Comparison of ENCODE assay signal across 1 cellular context in genomic region chr3:13475871-13476590, GRCh38.
TF ChIP-seq lines count a peak whose summit lies in the region.

No MANE protein-coding gene starts in this region.

TF ChIP-seq in HepG2, 621 proteins besides CTCF, POLR2A, EP300 and RAD21 (continued from another document and continues in another):
- TF ChIP-seq ELK4 (CRISPR knock-in tag; IDR thresholded peaks at IDR 0.05; ENCODE audit: borderline replicate concordance) (no peak), ONECUT2 (CRISPR knock-in tag; IDR thresholded peaks at IDR 0.05) (no peak), ZNF713 (CRISPR knock-in tag; IDR thresholded peaks at IDR 0.05) (no peak), POLR2AphosphoS5 (IDR thresholded peaks at IDR 0.05; ENCODE audit: low read depth, low read length) (peak; percentile 47; the same call in 1 of the 2 replicates), SUZ12 (IDR thresholded peaks at IDR 0.05; ENCODE audit: low read depth, low read length) (no peak), HDAC1 (CRISPR knock-in tag; IDR thresholded peaks at IDR 0.05) (peak; percentile 78), LRRFIP1 (CRISPR knock-in tag; conservative IDR thresholded peaks at IDR 0.05) (no peak), CENPX (CRISPR knock-in tag; IDR thresholded peaks at IDR 0.05) (no peak), ZSCAN22 (CRISPR knock-in tag; IDR thresholded peaks at IDR 0.05) (no peak), ARHGAP35 (CRISPR knock-in tag; IDR thresholded peaks at IDR 0.05; ENCODE audit: borderline replicate concordance) (no peak), KLF13 (CRISPR knock-in tag; IDR thresholded peaks at IDR 0.05) (no peak), KMT2A (CRISPR knock-in tag; IDR thresholded peaks at IDR 0.05) (no peak), CAMTA2 (CRISPR knock-in tag; IDR thresholded peaks at IDR 0.05; ENCODE audit: borderline replicate concordance) (no peak), SP140L (CRISPR knock-in tag; IDR thresholded peaks at IDR 0.05; ENCODE audit: borderline replicate concordance) (no peak), ZNF180 (CRISPR knock-in tag; IDR thresholded peaks at IDR 0.05; ENCODE audit: borderline replicate concordance, low read depth) (no peak), HDAC6 (IDR thresholded peaks at IDR 0.05; ENCODE audit: low read depth, low read length) (no peak), ZNF414 (CRISPR knock-in tag; IDR thresholded peaks at IDR 0.05) (no peak), HCFC1 (IDR thresholded peaks at IDR 0.05; ENCODE audit: low read depth, low read length) (no peak), GABPB1 (CRISPR knock-in tag; IDR thresholded peaks at IDR 0.05) (no peak; the same call in 1 of the 2 replicates), ISL2 (CRISPR knock-in tag; IDR thresholded peaks at IDR 0.05) (no peak), TEAD2 (CRISPR knock-in tag; IDR thresholded peaks at IDR 0.05) (no peak), POLR2G (IDR thresholded peaks at IDR 0.05; ENCODE audit: low read depth, low read length) (no peak), ZNF773 (CRISPR knock-in tag; IDR thresholded peaks at IDR 0.05; ENCODE audit: borderline replicate concordance) (no peak), KLF12 (CRISPR knock-in tag; IDR thresholded peaks at IDR 0.05; ENCODE audit: borderline replicate concordance) (no peak; the same call in 1 of the 2 replicates), TAF1 (CRISPR knock-in tag; IDR thresholded peaks at IDR 0.05) (no peak), POGK (CRISPR knock-in tag; conservative IDR thresholded peaks at IDR 0.05) (0 out of 2 replicates have a peak, but pooled peaks have one; percentile 20), HMG20A (CRISPR knock-in tag; IDR thresholded peaks at IDR 0.05; ENCODE audit: borderline replicate concordance) (peak; percentile 76; the same call in 1 of the 2 replicates), NR0B2 (CRISPR knock-in tag; IDR thresholded peaks at IDR 0.05) (no peak), ZNF878 (CRISPR knock-in tag; IDR thresholded peaks at IDR 0.05) (no peak), ZNF782 (CRISPR knock-in tag; IDR thresholded peaks at IDR 0.05; ENCODE audit: borderline replicate concordance) (no peak), ZHX2 (IDR thresholded peaks at IDR 0.05; ENCODE audit: low read depth) (no peak), ZHX2 (CRISPR knock-in tag; IDR thresholded peaks at IDR 0.05; ENCODE audit: borderline replicate concordance) (no peak), ZNF367 (CRISPR knock-in tag; IDR thresholded peaks at IDR 0.05; ENCODE audit: borderline replicate concordance) (no peak), PRMT3 (CRISPR knock-in tag; IDR thresholded peaks at IDR 0.05; ENCODE audit: borderline replicate concordance, low read depth) (no peak), ZNF564 (CRISPR knock-in tag; IDR thresholded peaks at IDR 0.05) (no peak), ZNF143 (CRISPR knock-in tag; IDR thresholded peaks at IDR 0.05) (no peak), SETDB1 (CRISPR knock-in tag; IDR thresholded peaks at IDR 0.05; ENCODE audit: borderline replicate concordance) (no peak), PHF21A (CRISPR knock-in tag; IDR thresholded peaks at IDR 0.05) (peak; percentile 100), YEATS2 (CRISPR knock-in tag; IDR thresholded peaks at IDR 0.05; ENCODE audit: borderline replicate concordance) (peak; percentile 57; the same call in 1 of the 2 replicates), ZNF18 (CRISPR knock-in tag; IDR thresholded peaks at IDR 0.05; ENCODE audit: insufficient replicate concordance) (no peak), FOSL2 (CRISPR knock-in tag; IDR thresholded peaks at IDR 0.05) (peak; percentile 79), AGO1 (IDR thresholded peaks at IDR 0.05; ENCODE audit: low read depth, low read length, poor library complexity, severe bottlenecking) (no peak), TOPORS (CRISPR knock-in tag; IDR thresholded peaks at IDR 0.05) (no peak), ZNF10 (CRISPR knock-in tag; IDR thresholded peaks at IDR 0.05; ENCODE audit: borderline replicate concordance, low read depth) (no peak), GPBP1L1 (CRISPR knock-in tag; IDR thresholded peaks at IDR 0.05) (no peak), ZNF382 (CRISPR knock-in tag; IDR thresholded peaks at IDR 0.05; ENCODE audit: borderline replicate concordance) (no peak), NAIF1 (CRISPR knock-in tag; IDR thresholded peaks at IDR 0.05; ENCODE audit: borderline replicate concordance) (no peak), ZC3H4 (CRISPR knock-in tag; IDR thresholded peaks at IDR 0.05; ENCODE audit: borderline replicate concordance) (no peak), ZHX1 (CRISPR knock-in tag; IDR thresholded peaks at IDR 0.05; ENCODE audit: low read depth) (no peak)
